Comparison of ENCODE assay signal across 8 cellular contexts in the genomic region with DNA sequence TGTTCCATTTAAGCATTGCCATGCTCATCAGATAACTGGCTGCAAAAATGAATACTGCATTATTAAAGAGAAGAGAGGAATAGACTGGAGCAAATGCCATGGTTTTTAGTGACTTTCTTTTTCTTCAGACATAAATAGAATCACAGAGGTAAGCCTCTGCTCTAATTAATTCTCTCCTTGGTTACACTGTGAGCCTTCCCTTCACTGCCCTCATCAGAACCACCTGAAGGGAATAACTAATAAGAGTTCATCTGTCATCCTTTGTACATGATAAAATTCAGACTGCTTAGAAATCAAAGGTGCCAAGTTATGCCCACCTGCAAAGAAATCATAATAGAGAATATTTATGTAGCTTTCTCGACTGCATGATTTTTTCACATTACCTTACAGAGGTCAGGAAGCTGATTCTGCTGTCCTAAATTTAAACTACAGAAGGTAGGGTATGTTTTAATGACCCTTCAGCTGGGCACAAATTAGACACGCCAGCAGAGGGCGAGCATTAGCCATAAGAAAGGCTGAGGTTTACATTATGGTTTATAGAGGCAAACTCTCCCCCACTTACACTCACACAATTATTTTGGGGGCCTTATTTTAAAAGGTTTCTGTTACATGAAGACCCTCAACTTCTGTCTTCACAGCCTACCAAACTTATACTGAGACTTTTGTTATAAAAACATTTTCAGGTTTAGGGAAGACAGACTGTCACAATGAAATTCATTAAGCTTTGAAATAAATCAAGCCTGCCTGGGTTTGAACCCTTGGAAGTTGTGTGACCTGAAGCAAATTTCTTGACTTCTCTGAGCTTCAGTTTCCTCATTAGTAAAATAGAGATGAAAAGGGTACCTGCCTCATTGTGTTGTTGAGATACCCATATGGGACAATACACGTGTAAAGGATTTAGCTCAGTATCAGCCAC. TPM values are rescaled to one million over a fixed set of nuclear protein-coding genes. Genes with fewer than 3 reads are reported as not detected.
DNase-seq lines count a peak whose midpoint lies in the region; ATAC-seq and TF ChIP-seq lines count a peak whose summit lies in the region.

No MANE protein-coding gene starts in this region.

- no peaks in the 10 kb centered on the region for H3K4me1 Mint-ChIP-seq in activated naive CD8-positive, alpha-beta T cell treated with anti-CD3 and anti-CD28 coated beads, Interleukin-2, amount 50 U/mL, for 24 hours

- DNase-seq in DMS79 treated with DMSO at 0.1 percent for 48 hours (lab: John Stamatoyannopoulos, UW), result peak; percentile 12
- DNase-seq in DMS79 (lab: John Stamatoyannopoulos, UW), result no peak
- peak; percentile 19 for DNase-seq in activated naive CD8-positive, alpha-beta T cell treated with anti-CD3 and anti-CD28 coated beads, Interleukin-2, amount 50 U/mL, for 24 hours
- peak in 1 of 2 donors; percentile 23 for DNase-seq in left lung
- DNase-seq in iPS-NIHi11 (ENCODE audit: low spot score), result no peak
- no peak for DNase-seq in T1000 (lab: John Stamatoyannopoulos, UW)

- H3K36me3 Mint-ChIP-seq in activated naive CD8-positive, alpha-beta T cell treated with anti-CD3 and anti-CD28 coated beads, Interleukin-2, amount 50 U/mL, for 24 hours (ENCODE audit: low read depth), result no peaks in the 10 kb centered on the region

- no peak overlapping the region for H3K27ac Mint-ChIP-seq in activated naive CD8-positive, alpha-beta T cell treated with anti-CD3 and anti-CD28 coated beads, Interleukin-2, amount 50 U/mL, for 24 hours

- H3K4me3 ChIP-seq in left lung, result no peak overlapping the region

- no peaks in the 10 kb centered on the region for H3K4me1 ChIP-seq in left lung

- no peaks in the 10 kb centered on the region for H3K27me3 ChIP-seq in left lung

- peak; percentile 28 for ATAC-seq in activated naive CD8-positive, alpha-beta T cell treated with anti-CD3 and anti-CD28 coated beads, Interleukin-2, amount 50 U/mL, for 24 hours
- ATAC-seq in left lung (peak; percentile 74), GM18867 (IDR thresholded peaks at IDR 0.05; ENCODE audit: unreplicated experiment) (no peak)

- no peaks in the 10 kb centered on the region for H3K36me3 ChIP-seq in left lung

- no peak overlapping the region for H3K27ac ChIP-seq in left lung

- no peaks in the 10 kb centered on the region for H3K9me3 ChIP-seq in left lung

- intact Hi-C loops in left lung (cut with DNase I), result no loop called here

- no peaks in the 10 kb centered on the region for H3K9me3 Mint-ChIP-seq in activated naive CD8-positive, alpha-beta T cell treated with anti-CD3 and anti-CD28 coated beads, Interleukin-2, amount 50 U/mL, for 24 hours

- no peak overlapping the region for H3K4me3 Mint-ChIP-seq in activated naive CD8-positive, alpha-beta T cell treated with anti-CD3 and anti-CD28 coated beads, Interleukin-2, amount 50 U/mL, for 24 hours

- peak; percentile 89 for TF ChIP-seq CTCF in LNCAP (IDR thresholded peaks at IDR 0.05)
- TF ChIP-seq CTCF in left lung (IDR thresholded peaks at IDR 0.05), result peak; percentile 23 to 44

- H3K27me3 Mint-ChIP-seq in activated naive CD8-positive, alpha-beta T cell treated with anti-CD3 and anti-CD28 coated beads, Interleukin-2, amount 50 U/mL, for 24 hours, result peaks cover 7% of the 10 kb centered on the region

RNA-seq across cellular contexts. Expression of gene UNC13C, which starts 15.3 kb away (rescaled TPM):
- total RNA-seq in left lung, result under 1 TPM; 0.03 to 0.05 TPM

Comparison
In these comparisons a context has a peak if more than half of its experiments do, and no peak if none do; other contexts are left out.
1. DNase-seq: peak in DMS79 treated with DMSO at 0.1 percent for 48 hours (single experiment) and activated naive CD8-positive, alpha-beta T cell treated with anti-CD3 and anti-CD28 coated beads, Interleukin-2, amount 50 U/mL, for 24 hours (single experiment); none in DMS79 (single experiment), iPS-NIHi11 (single experiment) and T1000 (single experiment).